Comparison of ENCODE assay signal across 2 cellular contexts in the genomic region with DNA sequence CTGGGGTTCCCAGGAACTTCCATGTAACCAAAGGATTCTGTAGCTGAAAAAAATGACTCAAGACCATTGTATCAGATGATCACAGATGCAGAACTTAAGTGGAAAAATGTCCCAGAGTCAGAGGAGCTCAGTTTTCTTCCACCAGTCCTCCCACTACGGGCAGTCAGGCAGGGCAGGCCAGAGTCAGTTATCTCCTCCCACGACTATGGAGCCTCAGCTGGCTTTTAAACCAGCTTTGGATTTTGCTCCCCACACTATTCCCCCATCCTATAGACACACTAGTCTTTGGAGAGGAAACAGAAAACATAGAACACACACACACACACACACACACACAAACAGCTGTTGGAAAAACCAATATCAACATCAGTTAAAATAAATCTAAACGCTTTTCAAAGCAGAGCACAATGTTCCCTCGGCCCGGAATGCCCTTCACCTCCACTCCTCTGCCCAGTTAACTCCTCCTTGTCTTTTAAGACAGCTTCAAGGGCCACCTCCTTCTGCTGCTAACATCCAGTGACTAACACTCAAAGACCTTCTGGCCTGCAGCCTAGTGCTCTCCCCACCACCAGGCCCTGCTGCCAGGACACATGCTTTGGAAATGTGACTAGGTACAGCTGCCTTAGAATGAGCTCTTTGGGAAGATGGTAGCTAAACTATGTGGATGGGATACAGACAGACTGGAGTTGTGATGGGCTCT.
TF ChIP-seq lines count a peak whose summit lies in the region.

No MANE protein-coding gene starts in this region.

TF ChIP-seq in IMR-90, 13 proteins besides CTCF, POLR2A, EP300 and RAD21:
- TF ChIP-seq NFE2L2 (IDR thresholded peaks at IDR 0.05; ENCODE audit: low read depth, low read length): no peak
- TF ChIP-seq CHD1 (IDR thresholded peaks at IDR 0.05; ENCODE audit: low read depth, low read length): no peak
- no peak for TF ChIP-seq MAFK (IDR thresholded peaks at IDR 0.05; ENCODE audit: low read depth, low read length)
- TF ChIP-seq FOS (IDR thresholded peaks at IDR 0.05; ENCODE audit: low read depth, low read length): peak; percentile 51; the same call in 1 of the 2 replicates
- TF ChIP-seq MXI1 (IDR thresholded peaks at IDR 0.05; ENCODE audit: borderline replicate concordance, low read depth, low read length): peak; percentile 76; the same call in 1 of the 2 replicates
- TF ChIP-seq CEBPB (IDR thresholded peaks at IDR 0.05; ENCODE audit: low read depth, low read length): no peak
- TF ChIP-seq MAZ (IDR thresholded peaks at IDR 0.05; ENCODE audit: borderline replicate concordance, low read depth, low read length): no peak
- TF ChIP-seq RFX5 (IDR thresholded peaks at IDR 0.05; ENCODE audit: low read depth, low read length): no peak
- no peak for TF ChIP-seq SMC3 (IDR thresholded peaks at IDR 0.05; ENCODE audit: low read depth, low read length)
- TF ChIP-seq, protein P1, sequence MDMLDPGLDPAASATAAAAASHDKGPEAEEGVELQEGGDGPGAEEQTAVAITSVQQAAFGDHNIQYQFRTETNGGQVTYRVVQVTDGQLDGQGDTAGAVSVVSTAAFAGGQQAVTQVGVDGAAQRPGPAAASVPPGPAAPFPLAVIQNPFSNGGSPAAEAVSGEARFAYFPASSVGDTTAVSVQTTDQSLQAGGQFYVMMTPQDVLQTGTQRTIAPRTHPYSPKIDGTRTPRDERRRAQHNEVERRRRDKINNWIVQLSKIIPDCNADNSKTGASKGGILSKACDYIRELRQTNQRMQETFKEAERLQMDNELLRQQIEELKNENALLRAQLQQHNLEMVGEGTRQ (IDR thresholded peaks at IDR 0.05; ENCODE audit: low read depth, low read length): no peak
- TF ChIP-seq RCOR1 (IDR thresholded peaks at IDR 0.05; ENCODE audit: insufficient replicate concordance, low read length): no peak
- TF ChIP-seq, protein P2, sequence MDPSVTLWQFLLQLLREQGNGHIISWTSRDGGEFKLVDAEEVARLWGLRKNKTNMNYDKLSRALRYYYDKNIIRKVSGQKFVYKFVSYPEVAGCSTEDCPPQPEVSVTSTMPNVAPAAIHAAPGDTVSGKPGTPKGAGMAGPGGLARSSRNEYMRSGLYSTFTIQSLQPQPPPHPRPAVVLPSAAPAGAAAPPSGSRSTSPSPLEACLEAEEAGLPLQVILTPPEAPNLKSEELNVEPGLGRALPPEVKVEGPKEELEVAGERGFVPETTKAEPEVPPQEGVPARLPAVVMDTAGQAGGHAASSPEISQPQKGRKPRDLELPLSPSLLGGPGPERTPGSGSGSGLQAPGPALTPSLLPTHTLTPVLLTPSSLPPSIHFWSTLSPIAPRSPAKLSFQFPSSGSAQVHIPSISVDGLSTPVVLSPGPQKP (IDR thresholded peaks at IDR 0.05; ENCODE audit: borderline replicate concordance, low read depth, low read length): no peak
- TF ChIP-seq BHLHE40 (IDR thresholded peaks at IDR 0.05; ENCODE audit: low read depth, low read length): peak; percentile 49; the same call in 1 of the 2 replicates
TF ChIP-seq in IMR-90: peak in this region for 3.

TF ChIP-seq in WTC11, 78 proteins besides CTCF, POLR2A, EP300 and RAD21:
- TF ChIP-seq, protein P3, sequence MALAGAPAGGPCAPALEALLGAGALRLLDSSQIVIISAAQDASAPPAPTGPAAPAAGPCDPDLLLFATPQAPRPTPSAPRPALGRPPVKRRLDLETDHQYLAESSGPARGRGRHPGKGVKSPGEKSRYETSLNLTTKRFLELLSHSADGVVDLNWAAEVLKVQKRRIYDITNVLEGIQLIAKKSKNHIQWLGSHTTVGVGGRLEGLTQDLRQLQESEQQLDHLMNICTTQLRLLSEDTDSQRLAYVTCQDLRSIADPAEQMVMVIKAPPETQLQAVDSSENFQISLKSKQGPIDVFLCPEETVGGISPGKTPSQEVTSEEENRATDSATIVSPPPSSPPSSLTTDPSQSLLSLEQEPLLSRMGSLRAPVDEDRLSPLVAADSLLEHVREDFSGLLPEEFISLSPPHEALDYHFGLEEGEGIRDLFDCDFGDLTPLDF (CRISPR knock-in tag; IDR thresholded peaks at IDR 0.05): no peak
- TF ChIP-seq CBFB (CRISPR knock-in tag; IDR thresholded peaks at IDR 0.05; ENCODE audit: low read depth): no peak
- TF ChIP-seq ELF4 (CRISPR knock-in tag; IDR thresholded peaks at IDR 0.05; ENCODE audit: low read depth): no peak
- TF ChIP-seq, protein P4, sequence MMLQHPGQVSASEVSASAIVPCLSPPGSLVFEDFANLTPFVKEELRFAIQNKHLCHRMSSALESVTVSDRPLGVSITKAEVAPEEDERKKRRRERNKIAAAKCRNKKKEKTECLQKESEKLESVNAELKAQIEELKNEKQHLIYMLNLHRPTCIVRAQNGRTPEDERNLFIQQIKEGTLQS (CRISPR knock-in tag; conservative IDR thresholded peaks at IDR 0.05): no peak
- no peak for TF ChIP-seq NR1H2 (CRISPR knock-in tag; IDR thresholded peaks at IDR 0.05)
- TF ChIP-seq, protein P5, sequence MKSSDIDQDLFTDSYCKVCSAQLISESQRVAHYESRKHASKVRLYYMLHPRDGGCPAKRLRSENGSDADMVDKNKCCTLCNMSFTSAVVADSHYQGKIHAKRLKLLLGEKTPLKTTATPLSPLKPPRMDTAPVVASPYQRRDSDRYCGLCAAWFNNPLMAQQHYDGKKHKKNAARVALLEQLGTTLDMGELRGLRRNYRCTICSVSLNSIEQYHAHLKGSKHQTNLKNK (CRISPR knock-in tag; IDR thresholded peaks at IDR 0.05): no peak
- TF ChIP-seq CREB1 (CRISPR knock-in tag; IDR thresholded peaks at IDR 0.05): no peak
- TF ChIP-seq, protein P6, sequence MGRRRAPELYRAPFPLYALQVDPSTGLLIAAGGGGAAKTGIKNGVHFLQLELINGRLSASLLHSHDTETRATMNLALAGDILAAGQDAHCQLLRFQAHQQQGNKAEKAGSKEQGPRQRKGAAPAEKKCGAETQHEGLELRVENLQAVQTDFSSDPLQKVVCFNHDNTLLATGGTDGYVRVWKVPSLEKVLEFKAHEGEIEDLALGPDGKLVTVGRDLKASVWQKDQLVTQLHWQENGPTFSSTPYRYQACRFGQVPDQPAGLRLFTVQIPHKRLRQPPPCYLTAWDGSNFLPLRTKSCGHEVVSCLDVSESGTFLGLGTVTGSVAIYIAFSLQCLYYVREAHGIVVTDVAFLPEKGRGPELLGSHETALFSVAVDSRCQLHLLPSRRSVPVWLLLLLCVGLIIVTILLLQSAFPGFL (CRISPR knock-in tag; IDR thresholded peaks at IDR 0.05; ENCODE audit: borderline replicate concordance): no peak
- no peak for TF ChIP-seq ATF1 (CRISPR knock-in tag; IDR thresholded peaks at IDR 0.05)
- TF ChIP-seq MXD4 (CRISPR knock-in tag; IDR thresholded peaks at IDR 0.05; ENCODE audit: borderline replicate concordance): no peak
- no peak for TF ChIP-seq SOX15 (CRISPR knock-in tag; IDR thresholded peaks at IDR 0.05)
- TF ChIP-seq CREM (CRISPR knock-in tag; IDR thresholded peaks at IDR 0.05): no peak
- TF ChIP-seq, protein P7, sequence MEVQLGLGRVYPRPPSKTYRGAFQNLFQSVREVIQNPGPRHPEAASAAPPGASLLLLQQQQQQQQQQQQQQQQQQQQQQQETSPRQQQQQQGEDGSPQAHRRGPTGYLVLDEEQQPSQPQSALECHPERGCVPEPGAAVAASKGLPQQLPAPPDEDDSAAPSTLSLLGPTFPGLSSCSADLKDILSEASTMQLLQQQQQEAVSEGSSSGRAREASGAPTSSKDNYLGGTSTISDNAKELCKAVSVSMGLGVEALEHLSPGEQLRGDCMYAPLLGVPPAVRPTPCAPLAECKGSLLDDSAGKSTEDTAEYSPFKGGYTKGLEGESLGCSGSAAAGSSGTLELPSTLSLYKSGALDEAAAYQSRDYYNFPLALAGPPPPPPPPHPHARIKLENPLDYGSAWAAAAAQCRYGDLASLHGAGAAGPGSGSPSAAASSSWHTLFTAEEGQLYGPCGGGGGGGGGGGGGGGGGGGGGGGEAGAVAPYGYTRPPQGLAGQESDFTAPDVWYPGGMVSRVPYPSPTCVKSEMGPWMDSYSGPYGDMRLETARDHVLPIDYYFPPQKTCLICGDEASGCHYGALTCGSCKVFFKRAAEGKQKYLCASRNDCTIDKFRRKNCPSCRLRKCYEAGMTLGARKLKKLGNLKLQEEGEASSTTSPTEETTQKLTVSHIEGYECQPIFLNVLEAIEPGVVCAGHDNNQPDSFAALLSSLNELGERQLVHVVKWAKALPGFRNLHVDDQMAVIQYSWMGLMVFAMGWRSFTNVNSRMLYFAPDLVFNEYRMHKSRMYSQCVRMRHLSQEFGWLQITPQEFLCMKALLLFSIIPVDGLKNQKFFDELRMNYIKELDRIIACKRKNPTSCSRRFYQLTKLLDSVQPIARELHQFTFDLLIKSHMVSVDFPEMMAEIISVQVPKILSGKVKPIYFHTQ (CRISPR knock-in tag; IDR thresholded peaks at IDR 0.05): no peak
- no peak for TF ChIP-seq RELA (CRISPR knock-in tag; IDR thresholded peaks at IDR 0.05; ENCODE audit: borderline replicate concordance)
- no peak for TF ChIP-seq NFYB (CRISPR knock-in tag; conservative IDR thresholded peaks at IDR 0.05; ENCODE audit: low read depth)
- TF ChIP-seq, protein P8, sequence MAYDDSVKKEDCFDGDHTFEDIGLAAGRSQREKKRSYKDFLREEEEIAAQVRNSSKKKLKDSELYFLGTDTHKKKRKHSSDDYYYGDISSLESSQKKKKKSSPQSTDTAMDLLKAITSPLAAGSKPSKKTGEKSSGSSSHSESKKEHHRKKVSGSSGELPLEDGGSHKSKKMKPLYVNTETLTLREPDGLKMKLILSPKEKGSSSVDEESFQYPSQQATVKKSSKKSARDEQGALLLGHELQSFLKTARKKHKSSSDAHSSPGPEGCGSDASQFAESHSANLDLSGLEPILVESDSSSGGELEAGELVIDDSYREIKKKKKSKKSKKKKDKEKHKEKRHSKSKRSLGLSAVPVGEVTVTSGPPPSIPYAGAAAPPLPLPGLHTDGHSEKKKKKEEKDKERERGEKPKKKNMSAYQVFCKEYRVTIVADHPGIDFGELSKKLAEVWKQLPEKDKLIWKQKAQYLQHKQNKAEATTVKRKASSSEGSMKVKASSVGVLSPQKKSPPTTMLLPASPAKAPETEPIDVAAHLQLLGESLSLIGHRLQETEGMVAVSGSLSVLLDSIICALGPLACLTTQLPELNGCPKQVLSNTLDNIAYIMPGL (CRISPR knock-in tag; IDR thresholded peaks at IDR 0.05): no peak
- no peak for TF ChIP-seq NR3C1 (CRISPR knock-in tag; conservative IDR thresholded peaks at IDR 0.05; ENCODE audit: low read depth)
